8 cellular contexts compared by ENCODE assay signal in the genomic region with DNA sequence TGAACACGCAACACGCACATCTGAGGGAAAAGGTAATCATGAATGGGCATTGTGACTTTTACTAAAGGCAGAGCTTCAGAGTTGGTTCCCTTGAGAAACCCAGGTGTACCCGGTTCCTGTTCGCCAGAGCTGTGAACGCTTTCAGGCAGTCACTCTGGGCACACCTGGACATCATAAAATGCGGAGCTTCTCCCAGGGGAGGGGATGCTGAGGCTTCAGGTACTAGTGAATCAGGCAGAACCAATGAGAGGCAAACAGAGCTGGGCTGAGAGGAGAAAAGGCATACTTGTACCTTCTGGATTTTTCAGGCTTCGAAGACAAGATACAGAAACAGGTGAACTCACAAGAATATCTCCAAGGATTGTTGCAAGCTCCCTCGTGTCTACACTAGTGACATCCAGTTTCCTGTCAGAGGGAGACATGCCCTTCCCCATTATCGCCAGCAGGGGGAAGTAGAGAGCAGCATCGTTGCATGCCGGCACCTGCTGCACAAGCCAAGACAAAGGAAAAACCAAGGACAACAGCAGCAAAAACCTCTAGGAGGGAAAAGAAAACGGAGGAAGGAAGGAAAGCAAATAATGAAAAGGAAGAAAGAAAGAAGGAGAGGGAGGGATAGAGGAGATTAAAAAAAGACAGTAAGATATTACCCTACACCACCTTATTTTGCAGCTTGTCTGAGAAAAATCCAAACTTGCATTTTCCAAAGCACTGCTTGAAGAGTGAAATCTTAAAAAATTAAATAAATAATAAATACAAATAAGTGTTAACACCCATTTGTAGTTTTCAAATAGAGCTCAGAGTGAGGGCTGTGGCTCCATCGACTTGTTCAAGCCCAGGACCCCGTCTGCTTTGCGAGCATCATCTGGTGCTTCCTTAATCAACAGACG. TPM values are rescaled to one million over a fixed set of nuclear protein-coding genes. Genes with fewer than 3 reads are reported as not detected.
A peak's percentile ranks its signal among the peaks of the same experiment; 100 is the strongest.
DNase-seq lines count a peak whose midpoint lies in the region; ATAC-seq and TF ChIP-seq lines count a peak whose summit lies in the region.

No MANE protein-coding gene starts in this region.

- DNase-seq in GM06990 (ENCODE audit: extremely low read depth, insufficient read length) (peak; percentile 24), NCI-H460 (ENCODE audit: extremely low read depth, low read depth) (peak; percentile 59), colonic mucosa (peak; percentile 85)
- peak; percentile 85 for DNase-seq in activated CD4-positive, alpha-beta T cell treated with anti-CD3 and anti-CD28 coated beads for 48 hours
- peak; percentile 51 to 65 (median 64) for DNase-seq in stimulated activated CD4-positive, alpha-beta T cell treated with anti-CD3 and anti-CD28 coated beads, TNF-alpha, amount 100 ng/mL, for 48 hours (ENCODE audit: low read depth in 3 of 3)

- H3K4me3 ChIP-seq in GM06990 (replicated peaks; ENCODE audit: low read depth, low read length) (no peak overlapping the region), colonic mucosa (no peak overlapping the region), liver (ENCODE audit: low read depth in 1 of 3, low read length in 3 of 3) (peak overlapping the region; percentile 50 to 85 (median 71))

- ATAC-seq in HG03175 (IDR thresholded peaks at IDR 0.05; ENCODE audit: unreplicated experiment) (peak; percentile 58), HG03460 (IDR thresholded peaks at IDR 0.05; ENCODE audit: unreplicated experiment) (no peak)

- 12% methylated on average over 16 of the region's 16 CpGs for WGBS in liver

- peaks cover 3% of the 10 kb centered on the region for H3K27me3 ChIP-seq in GM06990 (replicated peaks; ENCODE audit: control insufficient read depth, insufficient read depth, low read length)
- H3K27me3 ChIP-seq in colonic mucosa, result peaks cover 9% of the 10 kb centered on the region
- H3K27me3 ChIP-seq in liver (ENCODE audit: control insufficient read depth in 4 of 4, insufficient read depth in 4 of 4, low read length in 3 of 4), result no peaks in the 10 kb centered on the region

- TF ChIP-seq RAD21 in liver (IDR thresholded peaks at IDR 0.05), result peak; percentile 85 to 88

- H3K9ac ChIP-seq in colonic mucosa (ENCODE audit: low read depth in 2 of 2, low read length in 2 of 2) (no peak overlapping the region), liver (ENCODE audit: low read depth in 1 of 2, low read length in 2 of 2) (peak overlapping the region; percentile 79 to 86)

- H3K27ac ChIP-seq in colonic mucosa (no peak overlapping the region), liver (ENCODE audit: low read depth in 1 of 2, low read length in 2 of 2) (peak overlapping the region; percentile 85 to 87)

- no peaks in the 10 kb centered on the region for H3K9me3 ChIP-seq in colonic mucosa
- no peaks in the 10 kb centered on the region for H3K9me3 ChIP-seq in liver (ENCODE audit: control insufficient read depth in 4 of 4, low read length in 3 of 4)

- H3K36me3 ChIP-seq in GM06990 (ENCODE audit: control insufficient read depth, insufficient read depth, low read length) (no peaks in the 10 kb centered on the region), colonic mucosa (no peaks in the 10 kb centered on the region), liver (ENCODE audit: control insufficient read depth in 4 of 4, insufficient read depth in 3 of 4, low read depth in 1 of 4, low read length in 3 of 4) (peaks cover 0 to 16% (median 13%) of the 10 kb centered on the region in 4 donors)

- peak; percentile 93 for TF ChIP-seq CTCF in GM06990 (IDR thresholded peaks at IDR 0.05; ENCODE audit: insufficient read depth, low read length, poor library complexity, severe bottlenecking)
- peak; percentile 98 for TF ChIP-seq CTCF in colonic mucosa (IDR thresholded peaks at IDR 0.05)
- peak; percentile 97 for TF ChIP-seq CTCF in liver (IDR thresholded peaks at IDR 0.05; ENCODE audit: low read depth, low read length, missing input control)

- intact Hi-C loops in colonic mucosa (cut with DNase I), result loop anchor here (5.0 kb wide), 1 partner anchor 207 kb away; no protein-coding TSS in a partner anchor

- no peaks in the 10 kb centered on the region for H3K4me1 ChIP-seq in colonic mucosa
- peaks cover 9 to 63% (median 36%) of the 10 kb centered on the region in 4 donors for H3K4me1 ChIP-seq in liver (ENCODE audit: control insufficient read depth in 4 of 4, insufficient read depth in 4 of 4, low read length in 3 of 4)

TF ChIP-seq in liver, 16 proteins besides CTCF, POLR2A, EP300 and RAD21:
- TF ChIP-seq YY1 (IDR thresholded peaks at IDR 0.05), result no peak
- peak; percentile 21 for TF ChIP-seq SP1 (IDR thresholded peaks at IDR 0.05)
- TF ChIP-seq, protein P1, sequence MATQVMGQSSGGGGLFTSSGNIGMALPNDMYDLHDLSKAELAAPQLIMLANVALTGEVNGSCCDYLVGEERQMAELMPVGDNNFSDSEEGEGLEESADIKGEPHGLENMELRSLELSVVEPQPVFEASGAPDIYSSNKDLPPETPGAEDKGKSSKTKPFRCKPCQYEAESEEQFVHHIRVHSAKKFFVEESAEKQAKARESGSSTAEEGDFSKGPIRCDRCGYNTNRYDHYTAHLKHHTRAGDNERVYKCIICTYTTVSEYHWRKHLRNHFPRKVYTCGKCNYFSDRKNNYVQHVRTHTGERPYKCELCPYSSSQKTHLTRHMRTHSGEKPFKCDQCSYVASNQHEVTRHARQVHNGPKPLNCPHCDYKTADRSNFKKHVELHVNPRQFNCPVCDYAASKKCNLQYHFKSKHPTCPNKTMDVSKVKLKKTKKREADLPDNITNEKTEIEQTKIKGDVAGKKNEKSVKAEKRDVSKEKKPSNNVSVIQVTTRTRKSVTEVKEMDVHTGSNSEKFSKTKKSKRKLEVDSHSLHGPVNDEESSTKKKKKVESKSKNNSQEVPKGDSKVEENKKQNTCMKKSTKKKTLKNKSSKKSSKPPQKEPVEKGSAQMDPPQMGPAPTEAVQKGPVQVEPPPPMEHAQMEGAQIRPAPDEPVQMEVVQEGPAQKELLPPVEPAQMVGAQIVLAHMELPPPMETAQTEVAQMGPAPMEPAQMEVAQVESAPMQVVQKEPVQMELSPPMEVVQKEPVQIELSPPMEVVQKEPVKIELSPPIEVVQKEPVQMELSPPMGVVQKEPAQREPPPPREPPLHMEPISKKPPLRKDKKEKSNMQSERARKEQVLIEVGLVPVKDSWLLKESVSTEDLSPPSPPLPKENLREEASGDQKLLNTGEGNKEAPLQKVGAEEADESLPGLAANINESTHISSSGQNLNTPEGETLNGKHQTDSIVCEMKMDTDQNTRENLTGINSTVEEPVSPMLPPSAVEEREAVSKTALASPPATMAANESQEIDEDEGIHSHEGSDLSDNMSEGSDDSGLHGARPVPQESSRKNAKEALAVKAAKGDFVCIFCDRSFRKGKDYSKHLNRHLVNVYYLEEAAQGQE (IDR thresholded peaks at IDR 0.05), result no peak
- TF ChIP-seq HNF4A (conservative IDR thresholded peaks at IDR 0.05), result peak in 1 of 2 donors; percentile 26
- TF ChIP-seq, protein P2, sequence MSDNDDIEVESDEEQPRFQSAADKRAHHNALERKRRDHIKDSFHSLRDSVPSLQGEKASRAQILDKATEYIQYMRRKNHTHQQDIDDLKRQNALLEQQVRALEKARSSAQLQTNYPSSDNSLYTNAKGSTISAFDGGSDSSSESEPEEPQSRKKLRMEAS (IDR thresholded peaks at IDR 0.05), result peak; percentile 57

RNA-seq across cellular contexts. Expression of a gene that starts 2.0 kb away (rescaled TPM):
- not detected in 2 replicates for total RNA-seq in NCI-H460 (2014; rRNA removed; shearing (Covaris generic))
- not detected in 2 replicates for polyA plus RNA-seq in NCI-H460 (2014; cell fraction: nucleus; rRNA removed)
- 1 to 10 TPM in 1 of 2 donors, not detected in 1; 1.9 TPM for total RNA-seq in colonic mucosa
- 1,000 to 10,000 TPM in 1 of 2 donors, 100 to 1,000 TPM in 1; 965 to 4,470 TPM for total RNA-seq in liver
- 1,000 to 10,000 TPM; 1,784 to 2,316 TPM for polyA plus RNA-seq in liver

RNA-seq across cellular contexts. Expression of a gene that starts 25.4 kb away (rescaled TPM):
- not detected in 2 replicates for total RNA-seq in NCI-H460 (2014; rRNA removed; shearing (Covaris generic))
- not detected in 2 replicates for polyA plus RNA-seq in NCI-H460 (2014; cell fraction: nucleus; rRNA removed)
- total RNA-seq in colonic mucosa, result under 1 TPM; 0.22 to 0.27 TPM
- total RNA-seq in liver, result 10 to 100 TPM in 1 of 2 donors, 1 to 10 TPM in 1; 3.1 to 10.8 TPM
- polyA plus RNA-seq in liver, result 10 to 100 TPM in 1 of 2 donors, 1 to 10 TPM in 1; 8.0 to 28.6 TPM

RNA-seq across cellular contexts. Expression of a gene that starts 44.3 kb away (rescaled TPM):
- total RNA-seq in NCI-H460 (2014; rRNA removed; shearing (Covaris generic)), result 60.4 and 66.3 TPM in 2 replicates
- 70.8 and 99.6 TPM in 2 replicates for polyA plus RNA-seq in NCI-H460 (2014; cell fraction: nucleus; rRNA removed)
- total RNA-seq in colonic mucosa, result 10 to 100 TPM; 54.7 to 72.5 TPM
- total RNA-seq in liver, result 100 to 1,000 TPM in 1 of 2 donors, 10 to 100 TPM in 1; 30.2 to 101 TPM
- polyA plus RNA-seq in liver, result 10 to 100 TPM; 44.7 to 67.3 TPM

RNA-seq across cellular contexts. Expression of a gene that starts 47.7 kb away (rescaled TPM):
- total RNA-seq in NCI-H460 (2014; rRNA removed; shearing (Covaris generic)), result 13.3 and 13.6 TPM in 2 replicates
- polyA plus RNA-seq in NCI-H460 (2014; cell fraction: nucleus; rRNA removed), result 11.2 and 13.9 TPM in 2 replicates
- total RNA-seq in colonic mucosa (10 to 100 TPM; 10.4 to 14.3 TPM), liver (10 to 100 TPM; 15.5 to 16.2 TPM)
- polyA plus RNA-seq in liver, result 1 to 10 TPM; 4.9 to 5.6 TPM

RNA-seq across cellular contexts. Expression of a gene that starts 51.0 kb away (rescaled TPM):
- 0.10 TPM in 1 of 2 replicates, not detected in the other for total RNA-seq in NCI-H460 (2014; rRNA removed; shearing (Covaris generic))
- polyA plus RNA-seq in NCI-H460 (2014; cell fraction: nucleus; rRNA removed), result not detected in 2 replicates
- total RNA-seq in colonic mucosa (under 1 TPM in 1 of 2 donors, not detected in 1; 0.25 TPM), liver (100 to 1,000 TPM in 1 of 2 donors, 10 to 100 TPM in 1; 41.8 to 139 TPM)
- polyA plus RNA-seq in liver, result 100 to 1,000 TPM; 315 to 837 TPM

Comparison
In these comparisons a context has a peak if more than half of its experiments do, and no peak if none do; other contexts are left out.
1. DNase-seq: peak in every context shown above with its lines; median percentile 85 in activated CD4-positive, alpha-beta T cell treated with anti-CD3 and anti-CD28 coated beads for 48 hours; 85 in colonic mucosa; 64 in stimulated activated CD4-positive, alpha-beta T cell treated with anti-CD3 and anti-CD28 coated beads, TNF-alpha, amount 100 ng/mL, for 48 hours; 59 in NCI-H460; 24 in GM06990.
2. H3K4me3 ChIP-seq: peak in liver (3 of 3); none in GM06990 (single experiment) and colonic mucosa (single experiment).
3. H3K9ac ChIP-seq: peak in liver (2 of 2); none in colonic mucosa (0 of 2).
4. RNA of a gene that starts 2.0 kb away (total RNA-seq): 965 to 4,470 TPM in liver; 1.9 TPM in colonic mucosa and not detected in NCI-H460; every median in the first group is over 100 times any median in the second.
5. Peak in every context shown above with its lines, with median percentiles within 50 percentile points of each other: CTCF ChIP-seq.